Comparison of ENCODE assay signal across 22 cellular contexts in the genomic region with DNA sequence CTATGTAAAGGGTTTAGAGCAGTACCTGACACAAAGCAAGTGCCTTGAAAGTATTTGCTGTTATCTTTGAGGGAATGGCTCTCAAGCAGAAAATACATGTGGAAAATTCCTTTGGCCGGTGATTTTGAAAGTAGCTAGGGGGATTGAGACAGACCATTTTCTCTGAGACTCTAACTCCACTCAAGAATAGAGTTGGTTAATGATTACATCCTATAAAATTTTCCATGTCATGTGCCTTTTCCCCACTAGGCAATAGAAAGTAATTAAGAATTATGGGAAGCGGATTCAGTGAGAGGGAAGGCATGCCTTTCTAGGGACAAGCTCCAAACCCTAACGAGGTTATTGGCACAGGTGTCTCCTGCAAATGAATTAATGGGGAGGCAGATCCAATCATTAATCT.
DNase-seq lines count a peak whose midpoint lies in the region; ATAC-seq, FAIRE-seq and TF ChIP-seq lines count a peak whose summit lies in the region.
"Had no signal": no experiment of that assay in that cellular context is flagged by ENCODE, and none has a peak within 500 bp of the region (broad histone marks: within the 10 kb centered on the region; RNA-seq: fewer than 3 reads in every experiment).

No MANE protein-coding gene starts in this region.

- no peaks in the 10 kb centered on the region for H3K27me3 ChIP-seq in colonic mucosa

- FAIRE-seq in kidney (lab: Jason Lieb, UNC) = peak; percentile 15
- FAIRE-seq: A549, GM12892, GM18507, HepG2 had no signal

- H3K4me3 ChIP-seq in kidney (ENCODE audit: low read length in 2 of 2) (peak overlapping the region in 1 of 2 donors; percentile 9), mucosa of descending colon (no peak overlapping the region), colonic mucosa (no peak overlapping the region)
- H3K4me3 ChIP-seq: A549 had no signal

- ATAC-seq in mucosa of descending colon (peak; percentile 51), GM18907 (IDR thresholded peaks at IDR 0.05; ENCODE audit: unreplicated experiment) (no peak)
- ATAC-seq: A549, HCT116, HepG2 had no signal

- TF ChIP-seq CTCF in kidney (IDR thresholded peaks at IDR 0.05; ENCODE audit: borderline replicate concordance, extremely low read depth, insufficient read depth) (no peak), mucosa of descending colon (IDR thresholded peaks at IDR 0.05) (no peak), colonic mucosa (IDR thresholded peaks at IDR 0.05) (no peak)

- H3K9ac ChIP-seq in kidney (ENCODE audit: low read length in 2 of 2) (peak overlapping the region in 1 of 2 donors; percentile 56), colonic mucosa (ENCODE audit: low read depth in 2 of 2, low read length in 2 of 2) (no peak overlapping the region)

- H3K36me3 ChIP-seq in kidney (ENCODE audit: control insufficient read depth in 1 of 2, insufficient read depth in 2 of 2, low read length in 2 of 2) = no peaks in the 10 kb centered on the region
- no peaks in the 10 kb centered on the region for H3K36me3 ChIP-seq in mucosa of descending colon (ENCODE audit: low read depth)
- no peaks in the 10 kb centered on the region for H3K36me3 ChIP-seq in colonic mucosa

- peak; percentile 11 for DNase-seq in NCI-H82 (lab: John Stamatoyannopoulos, UW)
- no peak for DNase-seq in NCI-H82 treated with DMSO at 0.1 percent for 48 hours (lab: John Stamatoyannopoulos, UW; ENCODE audit: unreplicated experiment)
- DNase-seq in kidney = no peak
- DNase-seq in mucosa of descending colon = no peak
- DNase-seq in SIG-M5 treated with dmso at 0.1 percent for 504 hours (lab: John Stamatoyannopoulos, UW; ENCODE audit: unreplicated experiment) = no peak
- DNase-seq in colonic mucosa = no peak
- DNase-seq: AML-193; CD4-positive, alpha-beta T cell; DMS79; GDM1; GOT3; H7; HFFc6 had no signal

- H3K9me3 ChIP-seq in kidney (ENCODE audit: control insufficient read depth in 1 of 2, low read length in 2 of 2) (no peaks in the 10 kb centered on the region), mucosa of descending colon (no peaks in the 10 kb centered on the region), colonic mucosa (no peaks in the 10 kb centered on the region)
- H3K9me3 ChIP-seq: A549, Caco-2 had no signal

- intact Hi-C loops in kidney (cut with DNase I) (no loop called here), mucosa of descending colon (cut with DNase I, micrococcal nuclease) (no loop called here), colonic mucosa (cut with DNase I) (no loop called here)

- H3K27ac ChIP-seq in kidney (ENCODE audit: low read depth in 2 of 2, low read length in 2 of 2) (peak overlapping the region; percentile 23 to 72), colonic mucosa (no peak overlapping the region)
- H3K27ac ChIP-seq: 22Rv1, A549, C4-2B had no signal

- H3K4me1 ChIP-seq in kidney (ENCODE audit: control insufficient read depth in 1 of 2, insufficient read depth in 1 of 2, low read depth in 1 of 2, low read length in 2 of 2) = peaks cover 3 to 5% of the 10 kb centered on the region in 2 donors
- H3K4me1 ChIP-seq in mucosa of descending colon (ENCODE audit: low read depth) = no peaks in the 10 kb centered on the region
- H3K4me1 ChIP-seq in colonic mucosa = no peaks in the 10 kb centered on the region
- H3K4me1 ChIP-seq: A549 had no signal
